Comparison of ENCODE assay signal across 7 cellular contexts in genomic region chr15:75672646-75673425, GRCh38. TPM values are rescaled to one million over a fixed set of nuclear protein-coding genes. Genes with fewer than 3 reads are reported as not detected.
A peak's percentile ranks its signal among the peaks of the same experiment; 100 is the strongest.
DNase-seq lines count a peak whose midpoint lies in the region; ATAC-seq and TF ChIP-seq lines count a peak whose summit lies in the region.

No MANE protein-coding gene starts in this region.

- peak; percentile 96 for DNase-seq in NCI-H226
- peak; percentile 75 for DNase-seq in endodermal cell
- no peak for DNase-seq in mucosa of descending colon
- no peak for DNase-seq in GDM1 (lab: John Stamatoyannopoulos, UW)
- DNase-seq in GM10266 (ENCODE audit: extremely low spot score), result no peak

- H3K9me3 Mint-ChIP-seq in endodermal cell, result no peaks in the 10 kb centered on the region

- 68 to 91% methylated on average over 9 to 14 of the region's 14 CpGs for WGBS in endodermal cell (ENCODE audit: insufficient coverage in 1 of 2, insufficient read length in 1 of 2), 2 experiments
- WGBS in urinary bladder, result 21% methylated on average over 14 of the region's 14 CpGs

- TF ChIP-seq CTCF in endodermal cell (conservative IDR thresholded peaks at IDR 0.05) (no peak), mucosa of descending colon (IDR thresholded peaks at IDR 0.05) (no peak), GM10266 (IDR thresholded peaks at IDR 0.05; ENCODE audit: control insufficient read depth, insufficient read depth, low read depth, missing control alignments) (no peak)

- H3K36me3 ChIP-seq in endodermal cell (ENCODE audit: control insufficient read depth, insufficient read depth, low read length), result no peaks in the 10 kb centered on the region
- no peaks in the 10 kb centered on the region for H3K36me3 ChIP-seq in mucosa of descending colon (ENCODE audit: low read depth)
- no peaks in the 10 kb centered on the region for H3K36me3 ChIP-seq in urinary bladder (ENCODE audit: insufficient read depth)

- no peaks in the 10 kb centered on the region for H3K27me3 ChIP-seq in endodermal cell (ENCODE audit: control insufficient read depth, insufficient read depth, low read length, poor library complexity, severe bottlenecking)

- peak overlapping the region; percentile 34 for H3K27ac ChIP-seq in endodermal cell (ENCODE audit: low read depth, low read length)
- peak overlapping the region; percentile 0 for H3K27ac ChIP-seq in urinary bladder (ENCODE audit: low read depth)

- peaks cover 24% of the 10 kb centered on the region for H3K4me1 Mint-ChIP-seq in endodermal cell

- intact Hi-C loops in mucosa of descending colon (cut with DNase I, micrococcal nuclease), result no loop called here

- H3K4me3 ChIP-seq in endodermal cell (ENCODE audit: low read length) (peak overlapping the region; percentile 14), mucosa of descending colon (no peak overlapping the region), urinary bladder (ENCODE audit: low read depth, low read length) (no peak overlapping the region)

- H3K27ac Mint-ChIP-seq in endodermal cell, result peak overlapping the region; percentile 96

- H3K9me3 ChIP-seq in endodermal cell (ENCODE audit: control insufficient read depth, low read length), result no peaks in the 10 kb centered on the region
- no peaks in the 10 kb centered on the region for H3K9me3 ChIP-seq in mucosa of descending colon

- H3K36me3 Mint-ChIP-seq in endodermal cell (ENCODE audit: low read depth), result peaks cover 3% of the 10 kb centered on the region

- H3K27me3 Mint-ChIP-seq in endodermal cell (ENCODE audit: insufficient read depth), result no peaks in the 10 kb centered on the region

- peak overlapping the region; percentile 29 for H3K4me3 Mint-ChIP-seq in endodermal cell

- H3K4me1 ChIP-seq in endodermal cell (ENCODE audit: control insufficient read depth, insufficient read depth, low read length) (peaks cover 14% of the 10 kb centered on the region), mucosa of descending colon (ENCODE audit: low read depth) (no peaks in the 10 kb centered on the region), urinary bladder (ENCODE audit: insufficient read depth) (no peaks in the 10 kb centered on the region)

- H3K9ac ChIP-seq in endodermal cell (ENCODE audit: extremely low read depth, low read length, poor library complexity, severe bottlenecking), result peak overlapping the region; percentile 49

- peak; percentile 4 for ATAC-seq in mucosa of descending colon
- no peak for ATAC-seq in HG02840 (IDR thresholded peaks at IDR 0.05; ENCODE audit: low FRiP score, unreplicated experiment)

RNA-seq across cellular contexts. Expression of gene SNX33, which starts 25.1 kb away (rescaled TPM):
- total RNA-seq in endodermal cell, result 10 to 100 TPM; 18.9 to 23.2 TPM
- 13.1 TPM for polyA plus RNA-seq in endodermal cell (2013, experiment 1 of 2)
- polyA plus RNA-seq in endodermal cell (2013, experiment 2 of 2), result 14.2 TPM
- total RNA-seq in mucosa of descending colon, result 10 to 100 TPM; 23.6 to 38.2 (median 28.7) TPM
- total RNA-seq in urinary bladder, result 11.1 TPM
- 25.8 TPM for polyA plus RNA-seq in urinary bladder

RNA-seq across cellular contexts. Expression of gene IMP3, which starts 32.8 kb away (rescaled TPM):
- 10 to 100 TPM; 52.2 to 58.2 TPM for total RNA-seq in endodermal cell
- 38.3 TPM for polyA plus RNA-seq in endodermal cell (2013, experiment 1 of 2)
- 34.4 TPM for polyA plus RNA-seq in endodermal cell (2013, experiment 2 of 2)
- total RNA-seq in mucosa of descending colon, result 10 to 100 TPM; 47.6 to 54.8 (median 50.4) TPM
- total RNA-seq in urinary bladder, result 30.1 TPM
- 62.5 TPM for polyA plus RNA-seq in urinary bladder

RNA-seq across cellular contexts. Expression of gene CSPG4, which starts 39.8 kb away (rescaled TPM):
- 1 to 10 TPM; 1.8 to 3.3 TPM for total RNA-seq in endodermal cell
- 3.4 TPM for polyA plus RNA-seq in endodermal cell (2013, experiment 1 of 2)
- polyA plus RNA-seq in endodermal cell (2013, experiment 2 of 2), result 3.3 TPM
- 10 to 100 TPM in 1 of 3 donors, 1 to 10 TPM in 2; 3.0 to 86.8 (median 7.8) TPM for total RNA-seq in mucosa of descending colon
- 30.6 TPM for total RNA-seq in urinary bladder
- 63.8 TPM for polyA plus RNA-seq in urinary bladder

RNA-seq across cellular contexts. Expression of gene SNUPN, which starts 47.3 kb away (rescaled TPM):
- total RNA-seq in endodermal cell (10 to 100 TPM; 17.2 to 26.4 TPM), mucosa of descending colon (10 to 100 TPM; 18.7 to 23.9 (median 18.9) TPM), urinary bladder (25.1 TPM)
- polyA plus RNA-seq in endodermal cell (2013, experiment 1 of 2), result 20.7 TPM
- polyA plus RNA-seq in endodermal cell (2013, experiment 2 of 2), result 16.8 TPM
- polyA plus RNA-seq in urinary bladder, result 23.6 TPM

Comparison
In these comparisons a context has a peak if more than half of its experiments do, and no peak if none do; other contexts are left out.
1. DNase-seq: peak in NCI-H226 (single experiment) and endodermal cell (single experiment); none in mucosa of descending colon (0 of 3), GDM1 (single experiment) and GM10266 (single experiment).